26 cellular contexts compared by ENCODE assay signal in the genomic region with DNA sequence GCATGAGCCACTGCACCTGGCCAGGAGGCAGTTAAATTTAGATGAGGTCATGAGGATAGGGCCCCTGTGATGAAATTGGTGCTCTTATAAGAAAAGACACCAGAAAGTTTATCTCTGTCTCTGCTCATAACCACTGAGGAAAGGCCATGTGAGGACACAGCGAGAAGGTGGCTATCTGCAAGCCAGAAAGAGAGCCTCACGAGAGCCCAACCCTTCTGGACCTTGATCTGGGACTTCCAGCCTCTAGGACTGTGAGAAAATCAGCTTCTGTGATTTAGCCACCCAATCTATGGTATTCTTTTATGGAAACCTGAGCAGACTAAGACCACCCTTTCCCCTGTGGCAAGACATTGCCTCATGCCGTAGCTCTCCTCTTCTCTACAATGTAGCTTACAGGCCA.
"Had no signal": no experiment of that assay in that cellular context is flagged by ENCODE, and none has a peak within 500 bp of the region (broad histone marks: within the 10 kb centered on the region; RNA-seq: fewer than 3 reads in every experiment).

No MANE protein-coding gene starts in this region.

- H3K79me2 ChIP-seq: hepatocyte had no signal

- H3K4me1 ChIP-seq: left lung, pancreas, spleen had no signal

- H3K9me3 ChIP-seq: heart right ventricle, left lung, lower lobe of right lung, pancreas, prostate gland, spleen, tibial nerve, upper lobe of left lung, vagina had no signal

- H3K36me3 ChIP-seq: heart right ventricle, left lung, lower lobe of right lung, pancreas, prostate gland, spleen, tibial nerve, upper lobe of left lung, vagina had no signal

- DNase-seq: heart right ventricle; islet precursor cell; left lung; lower lobe of right lung; mammary epithelial cell; mesenchymal stem cell; naive thymus-derived CD8-positive, alpha-beta T cell; nucleus accumbens; pancreas; posterior cingulate gyrus; retina; right cardiac atrium; spleen; stimulated activated CD4-positive, alpha-beta T cell treated with anti-CD3 and anti-CD28 coated beads, Interleukin-4, amount 100 ng/mL, for 24 hours; stimulated activated CD8-positive, alpha-beta memory T cell treated with anti-CD3 and anti-CD28 coated beads, Interleukin-4, amount 100 ng/mL, for 48 hours; stimulated activated naive CD4-positive, alpha-beta T cell treated with Interleukin-2 at 50 U/mL for 16 hours; stimulated activated naive CD8-positive, alpha-beta T cell treated with anti-CD3 and anti-CD28 coated beads, Interleukin-15, amount 100 ng/mL, for 72 hours; substantia nigra; upper lobe of left lung had no signal

- ATAC-seq: heart right ventricle; left lung; lower lobe of right lung; naive thymus-derived CD8-positive, alpha-beta T cell; pancreas; right cardiac atrium; sciatic nerve; stimulated activated memory B cell treated with anti-CD40 and anti-IgM and Interleukin-4, amounts not matched to agents 10 μg/mL and 1 μg/mL and 100 μg/mL, for 72 hours; stimulated activated naive CD8-positive, alpha-beta T cell treated with anti-CD3 and anti-CD28 coated beads, Interleukin-15, amount 100 ng/mL, for 72 hours had no signal

- FAIRE-seq: pancreas had no signal

- H3K4me2 ChIP-seq: hepatocyte had no signal

- H3K27ac ChIP-seq: hepatocyte, left lung, lower lobe of right lung, pancreas, prostate gland, skin epidermis, spleen, tibial nerve, upper lobe of left lung had no signal

- H3K27me3 ChIP-seq: heart right ventricle, hepatocyte, left lung, pancreas, tibial nerve, upper lobe of left lung, vagina had no signal

- H2AFZ ChIP-seq: hepatocyte had no signal

- H3K4me3 ChIP-seq: heart right ventricle, hepatocyte, left lung, lower lobe of right lung, pancreas, prostate gland, skin epidermis, spleen, tibial nerve, upper lobe of left lung, vagina had no signal
